In genomic region chr2:171318463-171318934, GRCh38 we compare ENCODE assay signal across 8 cellular contexts.
DNase-seq lines count a peak whose midpoint lies in the region; ATAC-seq and TF ChIP-seq lines count a peak whose summit lies in the region.

No MANE protein-coding gene starts in this region.

- no peaks in the 10 kb centered on the region for H3K9me3 ChIP-seq in DOHH2 (ENCODE audit: control insufficient read depth, insufficient read depth, low read length)
- no peaks in the 10 kb centered on the region for H3K9me3 ChIP-seq in OCI-LY1 (ENCODE audit: low read length)

- TF ChIP-seq CTCF in DOHH2 (IDR thresholded peaks at IDR 0.05; ENCODE audit: low read depth, low read length, poor library complexity, severe bottlenecking) = no peak
- no peak for TF ChIP-seq CTCF in OCI-LY1 (IDR thresholded peaks at IDR 0.05; ENCODE audit: low read length)
- no peak for TF ChIP-seq CTCF in dorsolateral prefrontal cortex (IDR thresholded peaks at IDR 0.05 in 54 of 56, conservative IDR thresholded peaks at IDR 0.05 in 2 of 56; ENCODE audit: low read depth in 1 of 56, partially characterized antibody in 56 of 56)
- TF ChIP-seq CTCF in nephron (IDR thresholded peaks at IDR 0.05; ENCODE audit: unreplicated experiment in 3 of 3) = no peak

- H3K27me3 Mint-ChIP-seq in nephron (ENCODE audit: low read depth) = no peaks in the 10 kb centered on the region

- DNase-seq in dorsolateral prefrontal cortex (peak; percentile 31 to 89 (median 79)), DMS 273 treated with DMSO at 0.1 percent for 48 hours (lab: John Stamatoyannopoulos, UW) (no peak), NCI-H774 (lab: John Stamatoyannopoulos, UW) (no peak)

- H3K4me3 ChIP-seq in DOHH2 (ENCODE audit: low read length) = peak overlapping the region; percentile 70
- H3K4me3 ChIP-seq in OCI-LY1 (ENCODE audit: low read depth, low read length, poor library complexity, severe bottlenecking) = peak overlapping the region; percentile 24
- H3K4me3 ChIP-seq in dorsolateral prefrontal cortex = peak overlapping the region in 28 of 59 donors; percentile 1 to 52 (median 17)

- H3K4me2 ChIP-seq in DOHH2 (ENCODE audit: low read length) (peak overlapping the region; percentile 84), OCI-LY1 (ENCODE audit: low read length) (peak overlapping the region; percentile 58)

- H3K27ac ChIP-seq in DOHH2 (ENCODE audit: low read depth, low read length) (peak overlapping the region; percentile 89), OCI-LY1 (ENCODE audit: low read depth, low read length, poor library complexity, severe bottlenecking) (peak overlapping the region; percentile 98), dorsolateral prefrontal cortex (peak overlapping the region; percentile 48 to 97 (median 87))

- H3K9me3 Mint-ChIP-seq in nephron = peaks cover 4% of the 10 kb centered on the region

- peak overlapping the region; percentile 69 for H3K9ac ChIP-seq in OCI-LY1 (ENCODE audit: low read length)

- ATAC-seq in GM21786 (IDR thresholded peaks at IDR 0.05; ENCODE audit: unreplicated experiment) (no peak), GM19328 (IDR thresholded peaks at IDR 0.05; ENCODE audit: unreplicated experiment) (no peak)

- H3K36me3 ChIP-seq in DOHH2 (ENCODE audit: control insufficient read depth, low read length) (peaks cover 8% of the 10 kb centered on the region), OCI-LY1 (ENCODE audit: insufficient read depth, low read length) (no peaks in the 10 kb centered on the region)

- no peaks in the 10 kb centered on the region for H3K79me2 ChIP-seq in DOHH2 (ENCODE audit: control insufficient read depth, low read length)
- H3K79me2 ChIP-seq in OCI-LY1 (ENCODE audit: insufficient read depth, low read length) = no peaks in the 10 kb centered on the region

- H3K4me1 ChIP-seq in DOHH2 (ENCODE audit: control insufficient read depth, low read length) = peaks cover 84% of the 10 kb centered on the region
- peaks cover 83% of the 10 kb centered on the region for H3K4me1 ChIP-seq in OCI-LY1 (ENCODE audit: insufficient read depth, low read length, severe bottlenecking)

- no peaks in the 10 kb centered on the region for H4K20me1 ChIP-seq in DOHH2 (ENCODE audit: control insufficient read depth, insufficient read depth, low read depth, low read length)
- H4K20me1 ChIP-seq in OCI-LY1 (ENCODE audit: insufficient read depth, low read length) = no peaks in the 10 kb centered on the region

- H3K27ac Mint-ChIP-seq in nephron = peak overlapping the region; percentile 16 to 56 (median 16)

- H3K27me3 ChIP-seq in DOHH2 (ENCODE audit: control insufficient read depth, low read length) (no peaks in the 10 kb centered on the region), OCI-LY1 (ENCODE audit: insufficient read depth, low read length) (no peaks in the 10 kb centered on the region), dorsolateral prefrontal cortex (no peaks in the 10 kb centered on the region)

- intact Hi-C loops in dorsolateral prefrontal cortex (cut with DNase I) = loop anchor here in 1 of 2 donors (2.0 kb wide), 2 partner anchors 98 to 160 kb away; no protein-coding TSS in a partner anchor

- H3K4me1 Mint-ChIP-seq in nephron = peaks cover 20% of the 10 kb centered on the region

- peaks cover 22% of the 10 kb centered on the region for H3K36me3 Mint-ChIP-seq in nephron (ENCODE audit: low read depth)

- H3K9me2 ChIP-seq in DOHH2 (replicated peaks; ENCODE audit: control insufficient read depth, low read length) (no peaks in the 10 kb centered on the region), OCI-LY1 (ENCODE audit: low read depth, low read length) (no peaks in the 10 kb centered on the region)

- no peak overlapping the region for H2AFZ ChIP-seq in OCI-LY1 (ENCODE audit: low read length)

- H3K4me3 Mint-ChIP-seq in nephron = no peak overlapping the region

- H3F3A ChIP-seq in DOHH2 (ENCODE audit: control insufficient read depth, insufficient read depth) (peaks cover 40% of the 10 kb centered on the region), OCI-LY1 (ENCODE audit: insufficient read depth, low read length) (peaks cover 18% of the 10 kb centered on the region)

Comparison
In these comparisons a context has a peak if more than half of its experiments do, and no peak if none do; other contexts are left out.
1. DNase-seq: peak in dorsolateral prefrontal cortex (10 of 10); none in DMS 273 treated with DMSO at 0.1 percent for 48 hours (single experiment) and NCI-H774 (single experiment).
2. Peak in every context shown above with its lines, with median percentiles within 50 percentile points of each other: H3K27ac ChIP-seq.